ENCODE assay signal across 1 cellular context in the genomic region with DNA sequence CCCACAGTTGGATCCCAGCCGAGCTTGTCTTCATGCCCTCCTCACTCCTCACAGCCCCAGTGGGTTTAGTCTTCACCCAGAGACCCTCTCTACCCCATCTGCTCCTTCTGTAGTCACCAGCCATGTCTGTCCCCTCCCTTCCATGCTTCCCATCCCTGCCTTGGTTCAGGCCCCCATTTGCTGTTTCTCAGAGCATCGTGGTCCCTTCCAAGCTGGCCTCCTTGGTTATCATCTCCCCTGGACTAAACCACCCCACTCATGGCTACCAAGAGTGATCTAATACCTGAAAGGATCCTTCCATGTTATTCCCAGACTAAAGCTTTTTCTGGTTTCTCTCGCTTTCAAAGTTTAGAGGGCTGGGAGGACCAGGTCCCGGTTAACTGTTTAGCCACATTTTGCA.
TF ChIP-seq lines count a peak whose summit lies in the region.

No MANE protein-coding gene starts in this region.

TF ChIP-seq in IMR-90, 13 proteins besides CTCF, POLR2A, EP300 and RAD21:
- TF ChIP-seq CEBPB (IDR thresholded peaks at IDR 0.05; ENCODE audit: low read depth, low read length), result no peak
- no peak for TF ChIP-seq SMC3 (IDR thresholded peaks at IDR 0.05; ENCODE audit: low read depth, low read length)
- no peak for TF ChIP-seq MAZ (IDR thresholded peaks at IDR 0.05; ENCODE audit: borderline replicate concordance, low read depth, low read length)
- TF ChIP-seq RFX5 (IDR thresholded peaks at IDR 0.05; ENCODE audit: low read depth, low read length), result no peak
- no peak for TF ChIP-seq MAFK (IDR thresholded peaks at IDR 0.05; ENCODE audit: low read depth, low read length)
- no peak for TF ChIP-seq CHD1 (IDR thresholded peaks at IDR 0.05; ENCODE audit: low read depth, low read length)
- no peak for TF ChIP-seq BHLHE40 (IDR thresholded peaks at IDR 0.05; ENCODE audit: low read depth, low read length)
- no peak for TF ChIP-seq FOS (IDR thresholded peaks at IDR 0.05; ENCODE audit: low read depth, low read length)
- TF ChIP-seq USF2 (IDR thresholded peaks at IDR 0.05; ENCODE audit: low read depth, low read length), result no peak
- no peak for TF ChIP-seq RCOR1 (IDR thresholded peaks at IDR 0.05; ENCODE audit: insufficient replicate concordance, low read length)
- no peak for TF ChIP-seq ELK1 (IDR thresholded peaks at IDR 0.05; ENCODE audit: borderline replicate concordance, low read depth, low read length)
- TF ChIP-seq NFE2L2 (IDR thresholded peaks at IDR 0.05; ENCODE audit: low read depth, low read length), result no peak
- no peak for TF ChIP-seq MXI1 (IDR thresholded peaks at IDR 0.05; ENCODE audit: borderline replicate concordance, low read depth, low read length)
TF ChIP-seq in IMR-90: peak in this region for 0.
